ENCODE assay signal across 1 cellular context in the genomic region with DNA sequence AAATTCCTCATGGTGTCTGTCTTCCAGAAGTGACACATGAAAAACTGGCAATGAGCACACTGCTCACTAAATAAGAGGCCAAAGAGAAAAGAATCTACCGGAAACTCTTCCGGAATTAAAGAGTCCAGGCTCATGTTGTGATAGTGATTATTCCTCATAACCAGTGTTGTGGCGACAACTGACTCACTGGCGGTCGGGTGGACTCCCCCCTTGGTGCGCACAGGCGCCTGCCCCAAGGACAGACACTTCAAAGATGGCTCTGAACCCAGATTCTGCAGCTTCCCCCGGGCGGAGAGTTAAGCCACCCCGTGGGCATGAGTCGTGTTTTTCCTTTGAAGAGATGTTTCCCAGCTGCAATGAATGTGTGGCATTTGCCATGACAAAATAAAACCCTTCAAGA.
TF ChIP-seq lines count a peak whose summit lies in the region.

No MANE protein-coding gene starts in this region.

TF ChIP-seq in GM23338, 12 proteins besides CTCF, POLR2A, EP300 and RAD21 (continued from another document):
- TF ChIP-seq, protein P1, sequence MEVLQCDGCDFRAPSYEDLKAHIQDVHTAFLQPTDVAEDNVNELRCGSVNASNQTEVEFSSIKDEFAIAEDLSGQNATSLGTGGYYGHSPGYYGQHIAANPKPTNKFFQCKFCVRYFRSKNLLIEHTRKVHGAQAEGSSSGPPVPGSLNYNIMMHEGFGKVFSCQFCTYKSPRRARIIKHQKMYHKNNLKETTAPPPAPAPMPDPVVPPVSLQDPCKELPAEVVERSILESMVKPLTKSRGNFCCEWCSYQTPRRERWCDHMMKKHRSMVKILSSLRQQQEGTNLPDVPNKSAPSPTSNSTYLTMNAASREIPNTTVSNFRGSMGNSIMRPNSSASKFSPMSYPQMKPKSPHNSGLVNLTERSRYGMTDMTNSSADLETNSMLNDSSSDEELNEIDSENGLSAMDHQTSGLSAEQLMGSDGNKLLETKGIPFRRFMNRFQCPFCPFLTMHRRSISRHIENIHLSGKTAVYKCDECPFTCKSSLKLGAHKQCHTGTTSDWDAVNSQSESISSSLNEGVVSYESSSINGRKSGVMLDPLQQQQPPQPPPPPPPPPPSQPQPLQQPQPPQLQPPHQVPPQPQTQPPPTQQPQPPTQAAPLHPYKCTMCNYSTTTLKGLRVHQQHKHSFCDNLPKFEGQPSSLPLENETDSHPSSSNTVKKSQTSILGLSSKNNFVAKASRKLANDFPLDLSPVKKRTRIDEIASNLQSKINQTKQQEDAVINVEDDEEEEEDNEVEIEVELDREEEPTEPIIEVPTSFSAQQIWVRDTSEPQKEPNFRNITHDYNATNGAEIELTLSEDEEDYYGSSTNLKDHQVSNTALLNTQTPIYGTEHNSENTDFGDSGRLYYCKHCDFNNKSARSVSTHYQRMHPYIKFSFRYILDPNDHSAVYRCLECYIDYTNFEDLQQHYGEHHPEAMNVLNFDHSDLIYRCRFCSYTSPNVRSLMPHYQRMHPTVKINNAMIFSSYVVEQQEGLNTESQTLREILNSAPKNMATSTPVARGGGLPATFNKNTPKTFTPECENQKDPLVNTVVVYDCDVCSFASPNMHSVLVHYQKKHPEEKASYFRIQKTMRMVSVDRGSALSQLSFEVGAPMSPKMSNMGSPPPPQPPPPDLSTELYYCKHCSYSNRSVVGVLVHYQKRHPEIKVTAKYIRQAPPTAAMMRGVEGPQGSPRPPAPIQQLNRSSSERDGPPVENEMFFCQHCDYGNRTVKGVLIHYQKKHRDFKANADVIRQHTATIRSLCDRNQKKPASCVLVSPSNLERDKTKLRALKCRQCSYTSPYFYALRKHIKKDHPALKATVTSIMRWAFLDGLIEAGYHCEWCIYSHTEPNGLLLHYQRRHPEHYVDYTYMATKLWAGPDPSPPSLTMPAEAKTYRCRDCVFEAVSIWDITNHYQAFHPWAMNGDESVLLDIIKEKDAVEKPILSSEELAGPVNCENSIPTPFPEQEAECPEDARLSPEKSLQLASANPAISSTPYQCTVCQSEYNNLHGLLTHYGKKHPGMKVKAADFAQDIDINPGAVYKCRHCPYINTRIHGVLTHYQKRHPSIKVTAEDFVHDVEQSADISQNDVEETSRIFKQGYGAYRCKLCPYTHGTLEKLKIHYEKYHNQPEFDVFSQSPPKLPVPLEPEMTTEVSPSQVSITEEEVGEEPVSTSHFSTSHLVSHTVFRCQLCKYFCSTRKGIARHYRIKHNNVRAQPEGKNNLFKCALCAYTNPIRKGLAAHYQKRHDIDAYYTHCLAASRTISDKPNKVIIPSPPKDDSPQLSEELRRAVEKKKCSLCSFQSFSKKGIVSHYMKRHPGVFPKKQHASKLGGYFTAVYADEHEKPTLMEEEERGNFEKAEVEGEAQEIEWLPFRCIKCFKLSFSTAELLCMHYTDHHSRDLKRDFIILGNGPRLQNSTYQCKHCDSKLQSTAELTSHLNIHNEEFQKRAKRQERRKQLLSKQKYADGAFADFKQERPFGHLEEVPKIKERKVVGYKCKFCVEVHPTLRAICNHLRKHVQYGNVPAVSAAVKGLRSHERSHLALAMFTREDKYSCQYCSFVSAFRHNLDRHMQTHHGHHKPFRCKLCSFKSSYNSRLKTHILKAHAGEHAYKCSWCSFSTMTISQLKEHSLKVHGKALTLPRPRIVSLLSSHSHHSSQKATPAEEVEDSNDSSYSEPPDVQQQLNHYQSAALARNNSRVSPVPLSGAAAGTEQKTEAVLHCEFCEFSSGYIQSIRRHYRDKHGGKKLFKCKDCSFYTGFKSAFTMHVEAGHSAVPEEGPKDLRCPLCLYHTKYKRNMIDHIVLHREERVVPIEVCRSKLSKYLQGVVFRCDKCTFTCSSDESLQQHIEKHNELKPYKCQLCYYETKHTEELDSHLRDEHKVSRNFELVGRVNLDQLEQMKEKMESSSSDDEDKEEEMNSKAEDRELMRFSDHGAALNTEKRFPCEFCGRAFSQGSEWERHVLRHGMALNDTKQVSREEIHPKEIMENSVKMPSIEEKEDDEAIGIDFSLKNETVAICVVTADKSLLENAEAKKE (CRISPR knock-in tag; IDR thresholded peaks at IDR 0.05) = no peak
- TF ChIP-seq POLR2AphosphoS5 (IDR thresholded peaks at IDR 0.05; ENCODE audit: low read depth) = no peak
- TF ChIP-seq EZH2 (IDR thresholded peaks at IDR 0.05; ENCODE audit: low read depth, unreplicated experiment) = no peak
TF ChIP-seq in GM23338: peak in this region for 0.
